8 cellular contexts compared by ENCODE assay signal in the genomic region with DNA sequence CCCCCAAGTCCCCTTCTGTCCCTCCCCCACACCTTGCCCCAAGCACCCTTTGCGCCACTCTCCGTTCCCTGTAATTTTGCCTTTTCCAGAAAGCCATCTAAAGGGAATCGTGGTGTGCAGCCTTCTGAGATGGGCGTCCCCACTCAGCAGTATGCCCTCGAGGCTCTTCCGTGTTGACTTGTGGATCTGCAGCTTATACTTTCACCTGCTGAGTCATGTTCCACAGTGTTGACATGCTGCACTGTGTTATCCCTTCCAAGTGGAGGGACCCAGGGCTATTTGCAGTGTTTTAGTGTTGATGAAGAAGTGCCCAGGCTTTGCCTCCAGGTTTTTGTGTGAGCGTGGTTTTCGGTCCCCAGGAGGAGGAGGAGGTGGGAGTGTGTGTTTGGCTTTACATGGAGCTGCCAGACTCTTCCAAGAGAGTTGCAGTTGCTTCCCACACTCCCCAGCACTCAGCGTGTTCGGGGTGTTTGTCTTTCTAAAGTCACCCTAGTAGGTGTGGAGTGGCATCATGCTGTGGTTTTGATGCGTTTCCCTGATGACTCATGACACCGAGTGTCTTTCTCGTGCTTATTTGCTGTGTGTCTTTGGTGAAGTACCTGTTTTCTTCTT. TPM values are rescaled to one million over a fixed set of nuclear protein-coding genes. Genes with fewer than 3 reads are reported as not detected.
DNase-seq lines count a peak whose midpoint lies in the region; ATAC-seq and TF ChIP-seq lines count a peak whose summit lies in the region.

No MANE protein-coding gene starts in this region.

- peak; percentile 6 for DNase-seq in NCI-H2107 treated with DMSO at 0.1 percent for 48 hours (lab: John Stamatoyannopoulos, UW; ENCODE audit: unreplicated experiment)
- DNase-seq in NCI-H2107 (lab: John Stamatoyannopoulos, UW): no peak
- DNase-seq in activated CD8-positive, alpha-beta memory T cell treated with anti-CD3 and anti-CD28 coated beads for 24 hours: peak; percentile 60
- peak; percentile 31 for DNase-seq in iPS-NIHi7 (ENCODE audit: extremely low spot score)
- DNase-seq in superior temporal gyrus (ENCODE audit: extremely low spot score): peak; percentile 29
- DNase-seq in right atrium auricular region (ENCODE audit: low spot score): no peak
- DNase-seq in esophagus muscularis mucosa (ENCODE audit: extremely low spot score): no peak

- H3K27ac ChIP-seq in right atrium auricular region (no peak overlapping the region), esophagus muscularis mucosa (replicated peaks in 1 of 4) (no peak overlapping the region)

- ATAC-seq in HG02678 (IDR thresholded peaks at IDR 0.05; ENCODE audit: unreplicated experiment): no peak

- TF ChIP-seq POLR2A in esophagus muscularis mucosa (IDR thresholded peaks at IDR 0.05; ENCODE audit: low read depth): no peak

- H3K9me3 ChIP-seq in right atrium auricular region (no peaks in the 10 kb centered on the region), esophagus muscularis mucosa (no peaks in the 10 kb centered on the region)

- H3K36me3 ChIP-seq in right atrium auricular region (peaks cover 56% of the 10 kb centered on the region), esophagus muscularis mucosa (peaks cover 22 to 92% (median 82%) of the 10 kb centered on the region in 4 donors)

- TF ChIP-seq EP300 in esophagus muscularis mucosa (IDR thresholded peaks at IDR 0.05): no peak

- no peaks in the 10 kb centered on the region for H3K4me1 ChIP-seq in right atrium auricular region
- H3K4me1 ChIP-seq in esophagus muscularis mucosa: peaks cover 0 to 11% (median 0%) of the 10 kb centered on the region in 4 donors

- H3K4me3 ChIP-seq in right atrium auricular region: no peak overlapping the region
- no peak overlapping the region for H3K4me3 ChIP-seq in esophagus muscularis mucosa

- 76% methylated on average over 13 of the region's 13 CpGs for WGBS in esophagus muscularis mucosa

- no peaks in the 10 kb centered on the region for H3K27me3 ChIP-seq in right atrium auricular region
- H3K27me3 ChIP-seq in esophagus muscularis mucosa: no peaks in the 10 kb centered on the region

- intact Hi-C loops in esophagus muscularis mucosa (cut with DNase I): no loop called here

- no peak for TF ChIP-seq CTCF in right atrium auricular region (IDR thresholded peaks at IDR 0.05)
- no peak for TF ChIP-seq CTCF in esophagus muscularis mucosa (IDR thresholded peaks at IDR 0.05)

RNA-seq across cellular contexts. Expression of gene JPT2, which starts 32.1 kb away (rescaled TPM):
- total RNA-seq in right atrium auricular region (10 to 100 TPM; 11.7 to 16.1 TPM), esophagus muscularis mucosa (10 to 100 TPM; 20.8 to 57.5 (median 38.2) TPM)

RNA-seq across cellular contexts. Expression of gene CRAMP1, which starts 33.9 kb away (rescaled TPM):
- total RNA-seq in right atrium auricular region (1 to 10 TPM; 7.7 to 9.7 TPM), esophagus muscularis mucosa (10 to 100 TPM in 3 of 4 donors, 1 to 10 TPM in 1; 9.1 to 15.5 (median 12.5) TPM)

RNA-seq across cellular contexts. Expression of gene IFT140, which starts 34.1 kb away (rescaled TPM):
- total RNA-seq in right atrium auricular region (10 to 100 TPM in 1 of 2 donors, 1 to 10 TPM in 1; 6.4 to 13.0 TPM), esophagus muscularis mucosa (10 to 100 TPM; 16.6 to 27.3 (median 20.1) TPM)

RNA-seq across cellular contexts. Expression of gene MAPK8IP3, which starts 60.0 kb away (rescaled TPM):
- total RNA-seq in right atrium auricular region (10 to 100 TPM; 43.1 to 43.3 TPM), esophagus muscularis mucosa (10 to 100 TPM; 21.5 to 36.2 (median 28.5) TPM)

Comparison
In these comparisons a context has a peak if more than half of its experiments do, and no peak if none do; other contexts are left out.
1. DNase-seq: peak in NCI-H2107 treated with DMSO at 0.1 percent for 48 hours (single experiment), activated CD8-positive, alpha-beta memory T cell treated with anti-CD3 and anti-CD28 coated beads for 24 hours (single experiment), iPS-NIHi7 (single experiment) and superior temporal gyrus (single experiment); none in NCI-H2107 (single experiment), right atrium auricular region (single experiment) and esophagus muscularis mucosa (single experiment).